ENCODE assay signal across 20 cellular contexts in the genomic region with DNA sequence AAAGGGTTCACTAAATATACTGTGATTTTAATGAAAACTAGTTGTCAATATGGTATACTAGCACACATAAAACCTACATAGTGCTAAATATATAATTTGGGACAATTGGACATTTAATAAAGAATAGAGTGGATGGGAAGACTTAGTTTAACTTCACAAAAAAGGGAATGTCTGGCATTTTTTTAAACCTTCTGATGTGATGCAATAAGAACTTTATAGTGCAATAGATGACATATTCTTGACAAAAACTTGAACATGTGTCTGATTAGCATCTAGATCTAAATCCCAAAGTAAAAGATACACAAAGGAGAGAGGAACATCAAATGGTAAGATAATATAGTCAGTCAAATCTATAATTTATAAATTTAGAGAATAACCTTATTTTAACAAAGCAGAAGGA.
DNase-seq lines count a peak whose midpoint lies in the region; FAIRE-seq and TF ChIP-seq lines count a peak whose summit lies in the region.
"Had no signal": no experiment of that assay in that cellular context is flagged by ENCODE, and none has a peak within 500 bp of the region (broad histone marks: within the 10 kb centered on the region; RNA-seq: fewer than 3 reads in every experiment).

No MANE protein-coding gene starts in this region.

- no peak overlapping the region for H3K4me3 Mint-ChIP-seq in HFFc6
- H3K4me3 Mint-ChIP-seq: CD14-positive monocyte; CD4-positive, alpha-beta memory T cell; IgD-negative memory B cell had no signal

- no peak overlapping the region for H3K9ac ChIP-seq in adipocyte (ENCODE audit: low read length)
- H3K9ac ChIP-seq: BLaER1 had no signal

- no peaks in the 10 kb centered on the region for H3K4me1 Mint-ChIP-seq in HFFc6 (ENCODE audit: low read depth)
- H3K4me1 Mint-ChIP-seq: CD14-positive monocyte; CD4-positive, alpha-beta memory T cell; IgD-negative memory B cell had no signal

- H3K4me1 ChIP-seq in adipocyte (ENCODE audit: control insufficient read depth, insufficient read depth, low read length): no peaks in the 10 kb centered on the region
- no peaks in the 10 kb centered on the region for H3K4me1 ChIP-seq in small intestine (ENCODE audit: control insufficient read depth in 2 of 2, insufficient read depth in 1 of 2, low read depth in 1 of 2, low read length in 1 of 2)
- H3K4me1 ChIP-seq: A549, BLaER1, HAP-1 had no signal

- H3K27me3 ChIP-seq in adipocyte (replicated peaks; ENCODE audit: control insufficient read depth, insufficient read depth, low read length) (no peaks in the 10 kb centered on the region), small intestine (ENCODE audit: control insufficient read depth in 2 of 2, insufficient read depth in 2 of 2, low read length in 2 of 2) (no peaks in the 10 kb centered on the region)
- H3K27me3 ChIP-seq: BLaER1 had no signal

- no peak for FAIRE-seq in small intestine (lab: Jason Lieb, UNC)
- FAIRE-seq: A549, GM12891, GM19239 had no signal

- no peak overlapping the region for H3K27ac Mint-ChIP-seq in HFFc6
- H3K27ac Mint-ChIP-seq: CD14-positive monocyte; CD4-positive, alpha-beta memory T cell; IgD-negative memory B cell had no signal

- peaks cover 1% of the 10 kb centered on the region; the same call in 1 of the 2 replicates for H3K27me3 Mint-ChIP-seq in HFFc6 (ENCODE audit: insufficient read depth)
- H3K27me3 Mint-ChIP-seq: CD4-positive, alpha-beta memory T cell had no signal

- peaks cover 28% of the 10 kb centered on the region for H3K9me3 Mint-ChIP-seq in HFFc6

- TF ChIP-seq CTCF in HFFc6 (IDR thresholded peaks at IDR 0.05): no peak

- H3K9me3 ChIP-seq in adipocyte (ENCODE audit: control insufficient read depth, low read length): peaks cover 12% of the 10 kb centered on the region
- H3K9me3 ChIP-seq in small intestine (ENCODE audit: control insufficient read depth, low read depth): no peaks in the 10 kb centered on the region

- H3K4me3 ChIP-seq in adipocyte (ENCODE audit: low read length) (no peak overlapping the region), small intestine (ENCODE audit: low read depth in 1 of 2, low read length in 2 of 2) (no peak overlapping the region)
- H3K4me3 ChIP-seq: A549, BLaER1, HAP-1 had no signal

- H3K27ac ChIP-seq in small intestine (ENCODE audit: low read depth in 1 of 2, low read length in 1 of 2): no peak overlapping the region
- H3K27ac ChIP-seq: 22Rv1, A549, BLaER1, HL-60 had no signal

- H3K36me3 ChIP-seq in adipocyte (ENCODE audit: control insufficient read depth, insufficient read depth, low read length, severe bottlenecking) (no peaks in the 10 kb centered on the region), small intestine (ENCODE audit: control insufficient read depth in 2 of 2, insufficient read depth in 2 of 2, low read length in 2 of 2) (no peaks in the 10 kb centered on the region)
- H3K36me3 ChIP-seq: BLaER1, HAP-1 had no signal

- H3K36me3 Mint-ChIP-seq in HFFc6 (ENCODE audit: low read depth): peaks cover 20% of the 10 kb centered on the region
- H3K36me3 Mint-ChIP-seq: CD14-positive monocyte; CD4-positive, alpha-beta memory T cell; IgD-negative memory B cell had no signal

- peak; percentile 12 for DNase-seq in NCI-H2171 treated with DMSO at 0.1 percent for 48 hours (lab: John Stamatoyannopoulos, UW)
- DNase-seq in NCI-H2171 (lab: John Stamatoyannopoulos, UW): no peak
- peak; percentile 64 for DNase-seq in adipocyte (ENCODE audit: low read depth)
- peak; percentile 51 for DNase-seq in fibroblast of peridontal ligament (ENCODE audit: extremely low read depth)
- no peak for DNase-seq in small intestine
- DNase-seq in HFFc6: no peak
- DNase-seq in RKO (ENCODE audit: low spot score): no peak
- DNase-seq: CD4-positive, alpha-beta memory T cell; DMS53; DND-41; EL had no signal

Comparison
In these comparisons a context has a peak if more than half of its experiments do, and no peak if none do; other contexts are left out.
1. DNase-seq: peak in NCI-H2171 treated with DMSO at 0.1 percent for 48 hours (single experiment), adipocyte (single experiment) and fibroblast of peridontal ligament (single experiment); none in NCI-H2171 (single experiment), small intestine (single experiment), HFFc6 (single experiment) and RKO (single experiment).